13 cellular contexts compared by ENCODE assay signal in genomic region chr6:25122001-25122400, GRCh38.
DNase-seq lines count a peak whose midpoint lies in the region; ATAC-seq and TF ChIP-seq lines count a peak whose summit lies in the region.
"Had no signal": no experiment of that assay in that cellular context is flagged by ENCODE, and none has a peak within 500 bp of the region (broad histone marks: within the 10 kb centered on the region; RNA-seq: fewer than 3 reads in every experiment).

No MANE protein-coding gene starts in this region.

- POLR2A ChIA-PET in activated CD8-positive, alpha-beta T cell treated with anti-CD3 and anti-CD28 coated beads, Interleukin-2, amount 10 ng/mL, durations not matched to agents 7 days and 5 days (lab: Charles Lee), result interaction anchor here (1.2 kb wide), 1 partner anchor 13 kb away, joined by 6 read pairs; no protein-coding TSS in a partner anchor

- H3K36me3 Mint-ChIP-seq in activated CD8-positive, alpha-beta T cell treated with anti-CD3 and anti-CD28 coated beads, Interleukin-2, amount 10 ng/mL, durations not matched to agents 7 days and 5 days (ENCODE audit: low read depth), result peaks cover 79% of the 10 kb centered on the region

- CTCF ChIA-PET in activated CD8-positive, alpha-beta T cell treated with anti-CD3 and anti-CD28 coated beads, Interleukin-2, amount 10 ng/mL, durations not matched to agents 7 days and 5 days (lab: Charles Lee), result interaction anchor here (1.4 kb wide), 1 partner anchor 102 kb away, joined by 5 read pairs; no protein-coding TSS in a partner anchor

- peaks cover 13% of the 10 kb centered on the region for H3K4me1 ChIP-seq in upper lobe of right lung

- H3K4me1 Mint-ChIP-seq in activated CD8-positive, alpha-beta T cell treated with anti-CD3 and anti-CD28 coated beads, Interleukin-2, amount 10 ng/mL, durations not matched to agents 7 days and 5 days (ENCODE audit: low read depth), result peaks cover 50% of the 10 kb centered on the region

- peak; percentile 12 for ATAC-seq in left colon
- no peak for ATAC-seq in upper lobe of right lung
- ATAC-seq in activated CD8-positive, alpha-beta T cell treated with anti-CD3 and anti-CD28 coated beads, Interleukin-2, amount 10 ng/mL, durations not matched to agents 7 days and 5 days, result no peak
- ATAC-seq: K562 had no signal

- no peak overlapping the region for H3K27ac Mint-ChIP-seq in activated CD8-positive, alpha-beta T cell treated with anti-CD3 and anti-CD28 coated beads, Interleukin-2, amount 10 ng/mL, durations not matched to agents 7 days and 5 days

- peak; percentile 26 for DNase-seq in NCI-H2029 (lab: John Stamatoyannopoulos, UW)
- DNase-seq in NCI-H2029 treated with DMSO at 0.1 percent for 48 hours (lab: John Stamatoyannopoulos, UW), result no peak
- peak; percentile 23 to 79 for DNase-seq in cardiac fibroblast (ENCODE audit: low read depth in 2 of 2)
- DNase-seq in left colon, result no peak
- no peak for DNase-seq in upper lobe of right lung
- DNase-seq in activated T-cell treated with anti-CD3 and anti-CD28 coated beads for 4 hours, result no peak
- no peak for DNase-seq in DMS 273 (lab: John Stamatoyannopoulos, UW; ENCODE audit: unreplicated experiment)
- DNase-seq in activated CD8-positive, alpha-beta T cell treated with anti-CD3 and anti-CD28 coated beads, Interleukin-2, amount 10 ng/mL, durations not matched to agents 7 days and 5 days, result no peak
- DNase-seq: activated CD8-positive, alpha-beta memory T cell treated with anti-CD3 and anti-CD28 coated beads, Interleukin-2, amount 50 U/mL, for 48 hours; stimulated activated CD4-positive, alpha-beta T cell treated with anti-CD3 and anti-CD28 coated beads, Interleukin-12 subunit alpha, Interleukin-12 subunit beta, amount 100 ng/mL, for 4 hours; T-helper 1 cell had no signal

- intact Hi-C loops in left colon (cut with DNase I, micrococcal nuclease), result no loop called here
- intact Hi-C loops in upper lobe of right lung (cut with DNase I), result no loop called here

- peaks cover 8% of the 10 kb centered on the region for H3K9me3 Mint-ChIP-seq in activated CD8-positive, alpha-beta T cell treated with anti-CD3 and anti-CD28 coated beads, Interleukin-2, amount 10 ng/mL, durations not matched to agents 7 days and 5 days (ENCODE audit: insufficient read depth)

- H3K4me3 Mint-ChIP-seq in activated CD8-positive, alpha-beta T cell treated with anti-CD3 and anti-CD28 coated beads, Interleukin-2, amount 10 ng/mL, durations not matched to agents 7 days and 5 days, result no peak overlapping the region

- peaks cover 14% of the 10 kb centered on the region for H3K36me3 ChIP-seq in upper lobe of right lung
- H3K36me3 ChIP-seq: cardiac muscle cell had no signal

- peak overlapping the region; percentile 48 for H3K27ac ChIP-seq in upper lobe of right lung
- H3K27ac ChIP-seq: cardiac muscle cell had no signal

- no peaks in the 10 kb centered on the region for H3K27me3 ChIP-seq in upper lobe of right lung
- H3K27me3 ChIP-seq: cardiac muscle cell had no signal

- TF ChIP-seq CTCF in cardiac fibroblast (IDR thresholded peaks at IDR 0.05; ENCODE audit: low read depth, low read length) (no peak), upper lobe of right lung (IDR thresholded peaks at IDR 0.05) (no peak)

- H3K4me3 ChIP-seq in cardiac fibroblast (replicated peaks in 1 of 2; ENCODE audit: low read depth in 2 of 2, low read length in 2 of 2), result no peak overlapping the region
- H3K4me3 ChIP-seq in upper lobe of right lung, result no peak overlapping the region
- H3K4me3 ChIP-seq: cardiac muscle cell, K562 had no signal

- H3K27me3 Mint-ChIP-seq in activated CD8-positive, alpha-beta T cell treated with anti-CD3 and anti-CD28 coated beads, Interleukin-2, amount 10 ng/mL, durations not matched to agents 7 days and 5 days (ENCODE audit: low read depth), result no peaks in the 10 kb centered on the region

- H3K9me3 ChIP-seq in upper lobe of right lung, result no peaks in the 10 kb centered on the region

Comparison
In these comparisons a context has a peak if more than half of its experiments do, and no peak if none do; other contexts are left out.
1. DNase-seq: peak in NCI-H2029 (single experiment) and cardiac fibroblast (2 of 2); none in NCI-H2029 treated with DMSO at 0.1 percent for 48 hours (single experiment), left colon (0 of 2), upper lobe of right lung (single experiment), activated T-cell treated with anti-CD3 and anti-CD28 coated beads for 4 hours (single experiment), DMS 273 (single experiment) and activated CD8-positive, alpha-beta T cell treated with anti-CD3 and anti-CD28 coated beads, Interleukin-2, amount 10 ng/mL, durations not matched to agents 7 days and 5 days (single experiment).